In genomic region chr17:62826956-62827355, GRCh38 we compare ENCODE assay signal across 16 cellular contexts. TPM values are rescaled to one million over a fixed set of nuclear protein-coding genes. Genes with fewer than 3 reads are reported as not detected.
DNase-seq lines count a peak whose midpoint lies in the region; ATAC-seq, FAIRE-seq and TF ChIP-seq lines count a peak whose summit lies in the region.
"Had no signal": no experiment of that assay in that cellular context is flagged by ENCODE, and none has a peak within 500 bp of the region (broad histone marks: within the 10 kb centered on the region; RNA-seq: fewer than 3 reads in every experiment).

No MANE protein-coding gene starts in this region.

- H3K79me2 ChIP-seq in HCT116 (ENCODE audit: insufficient read depth, low read length), result no peaks in the 10 kb centered on the region
- H3K79me2 ChIP-seq in keratinocyte (ENCODE audit: control insufficient read depth, insufficient read depth, low read length), result no peaks in the 10 kb centered on the region

- no peaks in the 10 kb centered on the region for H3K36me3 Mint-ChIP-seq in MCF 10A (ENCODE audit: insufficient read depth, unreplicated experiment)

- dilution Hi-C loops in keratinocyte (cut with MboI; ENCODE audit: extremely low pct_ligation_motif_present, low sequenced_read_pairs), result no loop called here

- H3K4me1 ChIP-seq in HCT116 (ENCODE audit: control insufficient read depth in 1 of 2, insufficient read depth in 2 of 2, low read length in 2 of 2), result peaks cover 9 to 15% of the 10 kb centered on the region in 2 experiments
- peaks cover 41% of the 10 kb centered on the region for H3K4me1 ChIP-seq in keratinocyte (ENCODE audit: control insufficient read depth, extremely low read depth, insufficient read depth, low read length)
- H3K4me1 ChIP-seq: Caco-2 had no signal

- H3K9ac ChIP-seq in HCT116 (ENCODE audit: low read length) (no peak overlapping the region), keratinocyte (ENCODE audit: control insufficient read depth, extremely low read depth, insufficient read depth, low read length) (no peak overlapping the region)

- H3K4me3 ChIP-seq in HCT116 (replicated peaks in 1 of 2; ENCODE audit: low read depth in 1 of 2, low read length in 2 of 2) (no peak overlapping the region), keratinocyte (ENCODE audit: control insufficient read depth in 2 of 3, extremely low read depth in 1 of 3, insufficient read depth in 2 of 3, low read depth in 1 of 3, low read length in 3 of 3) (no peak overlapping the region)

- peaks cover 14% of the 10 kb centered on the region for H3K4me1 Mint-ChIP-seq in MCF 10A (ENCODE audit: insufficient read depth, unreplicated experiment)

- no peak for TF ChIP-seq RAD21 in HCT116 (IDR thresholded peaks at IDR 0.05; ENCODE audit: low read depth)

- no peaks in the 10 kb centered on the region for H3K36me3 ChIP-seq in HCT116 (ENCODE audit: control insufficient read depth in 1 of 2, insufficient read depth in 2 of 2, low read length in 2 of 2)
- no peaks in the 10 kb centered on the region for H3K36me3 ChIP-seq in keratinocyte (ENCODE audit: control insufficient read depth in 2 of 2, extremely low read depth in 1 of 2, insufficient read depth in 2 of 2, low read length in 2 of 2)

- no peaks in the 10 kb centered on the region for H3K9me3 Mint-ChIP-seq in MCF 10A (ENCODE audit: unreplicated experiment)
- H3K9me3 Mint-ChIP-seq: CD4-positive, alpha-beta T cell had no signal

- no peak for DNase-seq in HCT116 (ENCODE audit: low read depth, low spot score)
- DNase-seq in RWPE1 (ENCODE audit: low spot score), result no peak
- no peak for DNase-seq in keratinocyte (ENCODE audit: low read depth, low spot score)
- no peak for DNase-seq in NCI-H524 (lab: John Stamatoyannopoulos, UW)
- no peak for DNase-seq in activated CD4-positive, CD25-positive, alpha-beta regulatory T cell (lab: John Stamatoyannopoulos, UW)
- DNase-seq in NCI-H128 (lab: John Stamatoyannopoulos, UW; ENCODE audit: unreplicated experiment), result no peak
- no peak for DNase-seq in MCF 10A (ENCODE audit: unreplicated experiment)
- DNase-seq: Caco-2; CD4-positive, alpha-beta T cell; H7; NCI-H1092 treated with DMSO at 0.1 percent for 48 hours; NCI-H2081 treated with DMSO at 0.1 percent for 48 hours; NCI-H774; PC-3 had no signal

- no peaks in the 10 kb centered on the region for H3K9me3 ChIP-seq in HCT116 (ENCODE audit: control insufficient read depth in 1 of 2, insufficient read depth in 1 of 2, low read depth in 1 of 2, low read length in 2 of 2)
- H3K9me3 ChIP-seq in keratinocyte (ENCODE audit: control insufficient read depth, low read depth, low read length), result no peaks in the 10 kb centered on the region
- H3K9me3 ChIP-seq: Caco-2 had no signal

- H3K27ac Mint-ChIP-seq in MCF 10A (ENCODE audit: low read depth, unreplicated experiment), result no peak overlapping the region
- H3K27ac Mint-ChIP-seq: CD4-positive, alpha-beta T cell had no signal

- no peak for FAIRE-seq in keratinocyte (lab: Jason Lieb, UNC)
- FAIRE-seq: G401.6 had no signal

- H2AFZ ChIP-seq in HCT116 (ENCODE audit: low read depth, low read length, poor library complexity, severe bottlenecking), result peak overlapping the region; percentile 13
- H2AFZ ChIP-seq in keratinocyte (ENCODE audit: control insufficient read depth, low read length), result peak overlapping the region; percentile 66

- H4K20me1 ChIP-seq in HCT116 (ENCODE audit: insufficient read depth) (no peaks in the 10 kb centered on the region), keratinocyte (ENCODE audit: control insufficient read depth, extremely low read depth, insufficient read depth, low read length) (no peaks in the 10 kb centered on the region)

- no peak overlapping the region for H3K4me2 ChIP-seq in HCT116 (ENCODE audit: low read length)
- no peak overlapping the region for H3K4me2 ChIP-seq in keratinocyte (ENCODE audit: control insufficient read depth, extremely low read depth, insufficient read depth, low read depth, low read length)

- no peak for TF ChIP-seq CTCF in HCT116 (IDR thresholded peaks at IDR 0.05 in 2 of 3, conservative IDR thresholded peaks at IDR 0.05 in 1 of 3; ENCODE audit: borderline replicate concordance in 1 of 3, insufficient read depth in 1 of 3, low read depth in 2 of 3, low read length in 2 of 3)
- no peak for TF ChIP-seq CTCF in RWPE1 (conservative IDR thresholded peaks at IDR 0.05; ENCODE audit: low read depth)
- no peak for TF ChIP-seq CTCF in keratinocyte (optimal IDR thresholded peaks at IDR 0.05 in 1 of 3, IDR thresholded peaks at IDR 0.05 in 1 of 3, conservative IDR thresholded peaks at IDR 0.05 in 1 of 3; ENCODE audit: extremely low read depth in 1 of 3, insufficient read depth in 2 of 3, low read length in 3 of 3)
- TF ChIP-seq CTCF in MCF 10A (IDR thresholded peaks at IDR 0.05; ENCODE audit: unreplicated experiment), result no peak

- CTCF ChIA-PET in HCT116 (lab: Charles Lee) (no interaction called here), RWPE1 (lab: Yijun Ruan, JAX) (no interaction called here), MCF 10A (lab: Yijun Ruan, JAX) (no interaction called here)

- POLR2A ChIA-PET in HCT116 (lab: Charles Lee), result no interaction called here
- POLR2A ChIA-PET in RWPE1 (lab: Yijun Ruan, JAX; ENCODE audit: low non-redundant PET), result no interaction called here
- POLR2A ChIA-PET in MCF 10A (lab: Yijun Ruan, JAX), result interaction anchor here (0.7 to 1.8 kb wide), 5 partner anchors 15 to 140 kb away, joined by 3 to 7 read pairs (median 3); partner anchors contain the start of gene TANC2

- no peaks in the 10 kb centered on the region for H3K9me2 ChIP-seq in HCT116 (ENCODE audit: insufficient read depth)

- H3K27me3 Mint-ChIP-seq in MCF 10A (ENCODE audit: insufficient read depth, unreplicated experiment), result no peaks in the 10 kb centered on the region
- H3K27me3 Mint-ChIP-seq: CD4-positive, alpha-beta T cell had no signal

- H3K4me3 Mint-ChIP-seq in MCF 10A (ENCODE audit: unreplicated experiment), result no peak overlapping the region
- H3K4me3 Mint-ChIP-seq: CD4-positive, alpha-beta T cell had no signal

- ATAC-seq in HCT116, result no peak
- ATAC-seq: PC-3 had no signal

- intact Hi-C loops in HCT116 (cut with micrococcal nuclease) (no loop called here), MCF 10A (cut with micrococcal nuclease) (loop anchor here (5.0 kb wide), 1 partner anchor 35 kb away; no protein-coding TSS in a partner anchor)

- TF ChIP-seq POLR2A in HCT116 (IDR thresholded peaks at IDR 0.05; ENCODE audit: borderline replicate concordance, extremely low read depth, insufficient read depth, insufficient read length), result no peak

- BruUV-seq in HCT116 (replicated peaks; lab: Mats Ljungman, UMichigan), result no TSS peak
- no TSS peak for BruUV-seq in MCF 10A (replicated peaks; lab: Mats Ljungman, UMichigan)

- H3K9me1 ChIP-seq in keratinocyte (ENCODE audit: control insufficient read depth, extremely low read depth, insufficient read depth, low read length), result no peaks in the 10 kb centered on the region

- H3K27me3 ChIP-seq in HCT116 (ENCODE audit: insufficient read depth, low read length), result no peaks in the 10 kb centered on the region
- no peaks in the 10 kb centered on the region for H3K27me3 ChIP-seq in keratinocyte (ENCODE audit: control insufficient read depth, extremely low read depth, insufficient read depth, low read length)

- RAD21 ChIA-PET in HCT116 (lab: Charles Lee; ENCODE audit: low non-redundant PET in 1 of 2, low total read pairs in 2 of 2, uncharacterized antibody in 2 of 2, unreplicated experiment in 2 of 2), result no interaction called here

- no peak overlapping the region for H3K27ac ChIP-seq in HCT116 (ENCODE audit: low read depth, low read length)
- 0 out of 2 replicates have a peak overlapping the region, but pooled peaks have one; percentile 33 for H3K27ac ChIP-seq in RWPE1
- no peak overlapping the region for H3K27ac ChIP-seq in keratinocyte (ENCODE audit: control insufficient read depth, insufficient read depth, low read length)

TF ChIP-seq in HCT116, 20 proteins besides CTCF, POLR2A, EP300 and RAD21 (continues in another document):
- no peak for TF ChIP-seq SP1 (IDR thresholded peaks at IDR 0.05; ENCODE audit: low read depth)
- no peak for TF ChIP-seq EZH2 (IDR thresholded peaks at IDR 0.05)
- TF ChIP-seq EZH2phosphoT487 (IDR thresholded peaks at IDR 0.05; ENCODE audit: borderline replicate concordance), result no peak
- TF ChIP-seq YY1 (IDR thresholded peaks at IDR 0.05; ENCODE audit: extremely low read depth, insufficient replicate concordance, low read depth, low read length), result no peak
- TF ChIP-seq ATF3 (IDR thresholded peaks at IDR 0.05), result no peak
- TF ChIP-seq ZNF274 (IDR thresholded peaks at IDR 0.05; ENCODE audit: low read depth, low read length), result no peak
- TF ChIP-seq SIN3A (IDR thresholded peaks at IDR 0.05; ENCODE audit: low read depth), result no peak

RNA-seq across cellular contexts. Expression of gene MARCHF10, which starts 18.8 kb away (rescaled TPM):
- total RNA-seq in HCT116 (2021; ENCODE audit: unreplicated experiment), result not detected
- polyA plus RNA-seq in HCT116 (2012), result 0.06 and 0.13 TPM in 2 replicates
- polyA plus RNA-seq in keratinocyte, result not detected in 3 replicates
- polyA plus RNA-seq in keratinocyte (2011; ENCODE audit: low read depth), result not detected
- not detected in 2 replicates for polyA plus RNA-seq in keratinocyte (2011; cell fraction: cytosol; rRNA removed)
- not detected in 2 replicates for polyA plus RNA-seq in keratinocyte (2011; cell fraction: nucleus; rRNA removed)
- not detected in 2 replicates for polyA plus RNA-seq in keratinocyte (2012; ENCODE audit: low replicate concordance)
- polyA minus RNA-seq in keratinocyte, result not detected in 3 replicates
- not detected for polyA minus RNA-seq in keratinocyte (2011; cell fraction: cytosol; rRNA and poly(A)+ RNA removed)
- polyA minus RNA-seq in keratinocyte (2011; cell fraction: nucleus; rRNA and poly(A)+ RNA removed), result not detected in 2 replicates
- total RNA-seq in MCF 10A (2022), result not detected in 2 replicates
- total RNA-seq: Caco-2; CD4-positive, alpha-beta T cell; NCI-H460; PC-3 had no signal
